In the genomic region with DNA sequence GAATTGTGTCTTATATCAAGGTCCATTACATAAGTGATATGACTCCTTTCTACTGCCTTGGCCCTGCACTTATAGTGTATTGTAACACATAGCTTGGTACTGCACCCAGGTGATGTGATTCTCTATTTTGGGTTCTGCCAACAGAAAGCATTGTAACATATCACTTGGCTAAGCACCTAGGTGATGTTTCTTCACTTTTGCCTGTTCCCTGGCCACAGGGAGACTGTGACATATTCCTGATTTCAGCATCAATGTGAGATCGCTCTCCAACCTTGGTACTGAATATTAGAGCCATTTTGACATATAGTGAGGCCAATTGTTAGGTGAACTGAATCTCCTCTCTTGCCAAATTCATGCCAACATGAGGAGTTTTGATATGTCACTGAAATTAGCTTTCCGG, we compare ENCODE assay signal across 32 cellular contexts.
"Had no signal": no experiment of that assay in that cellular context is flagged by ENCODE, and none has a peak within 500 bp of the region (broad histone marks: within the 10 kb centered on the region; RNA-seq: fewer than 3 reads in every experiment).

No MANE protein-coding gene starts in this region.

- H3K27me3 ChIP-seq: adrenal gland, ascending aorta, body of pancreas, brain microvascular endothelial cell, breast epithelium, cardiac muscle cell had no signal

- H3K36me3 ChIP-seq: adrenal gland, ascending aorta, brain microvascular endothelial cell, breast epithelium, cardiac muscle cell had no signal

- H3K4me1 ChIP-seq: adrenal gland, ascending aorta, body of pancreas, breast epithelium had no signal

- DNase-seq: activated effector memory CD4-positive, alpha-beta T cell treated with anti-CD3 and anti-CD28 coated beads, Interleukin-2, amount 50 U/mL, for 16 hours; activated effector memory CD4-positive, alpha-beta T cell treated with Interleukin-2 at 50 U/mL for 16 hours; activated gamma-delta T cell; activated gamma-delta T cell treated with Interleukin-2 at 50 U/mL for 16 hours; activated naive CD4-positive, alpha-beta T cell; activated naive CD4-positive, alpha-beta T cell treated with anti-CD3 and anti-CD28 coated beads for 36 hours; activated naive CD4-positive, alpha-beta T cell treated with anti-CD3 and anti-CD28 coated beads, Interleukin-2, amount 10 ng/mL, durations not matched to agents 7 days and 5 days; activated naive CD4-positive, alpha-beta T cell treated with anti-CD3 and anti-CD28 coated beads, Interleukin-2, amount 50 U/mL, for 16 hours; activated naive CD4-positive, alpha-beta T cell treated with Interleukin-2 at 50 U/mL for 16 hours; activated naive CD8-positive, alpha-beta T cell treated with anti-CD3 and anti-CD28 coated beads for 36 hours; activated naive CD8-positive, alpha-beta T cell treated with anti-CD3 and anti-CD28 coated beads, Interleukin-2, amount 10 ng/mL, durations not matched to agents 7 days and 5 days; activated naive CD8-positive, alpha-beta T cell treated with anti-CD3 and anti-CD28 coated beads, Interleukin-2, amount 50 U/mL, for 24 hours; activated T-cell treated with anti-CD3 and anti-CD28 coated beads, Interleukin-2, amount 50 U/mL, for 1 hour; activated T-cell treated with anti-CD3 and anti-CD28 coated beads, Interleukin-2, amount 50 U/mL, for 24 hours; activated T-cell treated with anti-CD3 and anti-CD28 coated beads, Interleukin-2, amount 50 U/mL, for 4 hours; activated T-cell treated with anti-CD3 and anti-CD28 coated beads, Interleukin-2, amount 50 U/mL, for 48 hours; activated T-cell treated with anti-CD3 and anti-CD28 coated beads, Interleukin-2, amount 50 U/mL, for 72 hours; adrenal gland; amniotic stem cell; amygdala; anterior cingulate cortex; aorta; body of pancreas; brain microvascular endothelial cell; caudate nucleus; central memory CD4-positive, alpha-beta T cell; cerebellar nuclear complex had no signal

- H3K4me3 ChIP-seq: adrenal gland, ascending aorta, body of pancreas, breast epithelium, cardiac muscle cell had no signal

- H3K9me3 ChIP-seq: adrenal gland, ascending aorta, body of pancreas, breast epithelium had no signal

- H3K27ac ChIP-seq: adrenal gland, ascending aorta, body of pancreas, brain microvascular endothelial cell, breast epithelium, cardiac muscle cell had no signal

- ATAC-seq: activated naive CD4-positive, alpha-beta T cell treated with anti-CD3 and anti-CD28 coated beads, Interleukin-2, amount 50 U/mL, for 72 hours; activated naive CD8-positive, alpha-beta T cell treated with anti-CD3 and anti-CD28 coated beads, Interleukin-2, amount 50 U/mL, for 24 hours; activated T-cell treated with anti-CD3 and anti-CD28 coated beads, Interleukin-2, amount 50 U/mL, for 4 hours; activated T-cell treated with anti-CD3 and anti-CD28 coated beads, Interleukin-2, amount 50 U/mL, for 72 hours; activated T-helper 17 cell treated with anti-CD3 and anti-CD28 coated beads, Interleukin-2, amount 50 U/mL, for 72 hours; body of pancreas had no signal
